Comparison of ENCODE assay signal across 2 cellular contexts in genomic region chr12:2868986-2869385, GRCh38.
TF ChIP-seq lines count a peak whose summit lies in the region.

No MANE protein-coding gene starts in this region.

TF ChIP-seq in IMR-90, 13 proteins besides CTCF, POLR2A, EP300 and RAD21:
- no peak for TF ChIP-seq MAZ (IDR thresholded peaks at IDR 0.05; ENCODE audit: borderline replicate concordance, low read depth, low read length)
- peak; percentile 43 for TF ChIP-seq MAFK (IDR thresholded peaks at IDR 0.05; ENCODE audit: low read depth, low read length)

TF ChIP-seq in HEK293T, 16 proteins besides CTCF, POLR2A, EP300 and RAD21:
- no peak for TF ChIP-seq L3MBTL2 (conservative IDR thresholded peaks at IDR 0.05)
- no peak for TF ChIP-seq HDGF (IDR thresholded peaks at IDR 0.05; ENCODE audit: borderline replicate concordance)
- no peak for TF ChIP-seq NFRKB (IDR thresholded peaks at IDR 0.05)
- TF ChIP-seq LEF1 (IDR thresholded peaks at IDR 0.05; ENCODE audit: borderline replicate concordance), result no peak
- TF ChIP-seq, protein P1, sequence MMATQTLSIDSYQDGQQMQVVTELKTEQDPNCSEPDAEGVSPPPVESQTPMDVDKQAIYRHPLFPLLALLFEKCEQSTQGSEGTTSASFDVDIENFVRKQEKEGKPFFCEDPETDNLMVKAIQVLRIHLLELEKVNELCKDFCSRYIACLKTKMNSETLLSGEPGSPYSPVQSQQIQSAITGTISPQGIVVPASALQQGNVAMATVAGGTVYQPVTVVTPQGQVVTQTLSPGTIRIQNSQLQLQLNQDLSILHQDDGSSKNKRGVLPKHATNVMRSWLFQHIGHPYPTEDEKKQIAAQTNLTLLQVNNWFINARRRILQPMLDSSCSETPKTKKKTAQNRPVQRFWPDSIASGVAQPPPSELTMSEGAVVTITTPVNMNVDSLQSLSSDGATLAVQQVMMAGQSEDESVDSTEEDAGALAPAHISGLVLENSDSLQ (IDR thresholded peaks at IDR 0.05), result no peak
- no peak for TF ChIP-seq FOXK2 (IDR thresholded peaks at IDR 0.05)
- no peak for TF ChIP-seq BHLHE40 (IDR thresholded peaks at IDR 0.05; ENCODE audit: borderline replicate concordance)
